19 cellular contexts compared by ENCODE assay signal in the genomic region with DNA sequence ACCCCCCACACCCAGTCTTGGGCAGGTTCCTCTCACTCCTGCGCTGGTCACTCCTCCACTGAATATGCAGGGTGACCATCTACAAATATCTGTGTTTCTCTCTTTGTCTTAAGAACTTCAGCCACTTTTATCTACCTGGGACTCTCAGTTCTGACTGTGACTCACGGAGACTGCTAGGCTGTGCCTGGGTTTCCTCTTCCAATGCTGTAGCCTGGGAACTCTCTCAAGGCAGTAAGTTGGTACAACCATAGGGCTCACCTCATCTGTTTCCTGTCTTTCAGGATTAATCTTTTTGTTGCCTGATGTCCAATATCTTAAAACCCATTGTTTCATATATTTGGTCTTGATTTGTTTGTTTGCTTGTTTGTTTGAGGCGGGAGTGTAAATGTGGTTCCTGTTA. TPM values are rescaled to one million over a fixed set of nuclear protein-coding genes. Genes with fewer than 3 reads are reported as not detected.
DNase-seq lines count a peak whose midpoint lies in the region; ATAC-seq, FAIRE-seq and TF ChIP-seq lines count a peak whose summit lies in the region.
"Had no signal": no experiment of that assay in that cellular context is flagged by ENCODE, and none has a peak within 500 bp of the region (broad histone marks: within the 10 kb centered on the region; RNA-seq: fewer than 3 reads in every experiment).

No MANE protein-coding gene starts in this region.

- ATAC-seq in HG03520 (IDR thresholded peaks at IDR 0.05; ENCODE audit: unreplicated experiment): no peak
- ATAC-seq in HG02840 (IDR thresholded peaks at IDR 0.05; ENCODE audit: low FRiP score, unreplicated experiment): no peak
- ATAC-seq: A549, HepG2 had no signal

- TF ChIP-seq CTCF in endothelial cell (IDR thresholded peaks at IDR 0.05; ENCODE audit: unreplicated experiment): no peak
- TF ChIP-seq CTCF in keratinocyte (optimal IDR thresholded peaks at IDR 0.05 in 1 of 3, IDR thresholded peaks at IDR 0.05 in 1 of 3, conservative IDR thresholded peaks at IDR 0.05 in 1 of 3; ENCODE audit: extremely low read depth in 1 of 3, insufficient read depth in 2 of 3, low read length in 3 of 3): no peak
- TF ChIP-seq CTCF in vagina (IDR thresholded peaks at IDR 0.05): no peak

- H3K36me3 ChIP-seq in keratinocyte (ENCODE audit: control insufficient read depth in 2 of 2, extremely low read depth in 1 of 2, insufficient read depth in 2 of 2, low read length in 2 of 2) (no peaks in the 10 kb centered on the region), vagina (no peaks in the 10 kb centered on the region)

- H3K9me3 ChIP-seq in keratinocyte (ENCODE audit: control insufficient read depth, low read depth, low read length): no peaks in the 10 kb centered on the region
- no peaks in the 10 kb centered on the region for H3K9me3 ChIP-seq in vagina
- H3K9me3 ChIP-seq: A549 had no signal

- H3K27me3 ChIP-seq in keratinocyte (ENCODE audit: control insufficient read depth, extremely low read depth, insufficient read depth, low read length) (no peaks in the 10 kb centered on the region), vagina (no peaks in the 10 kb centered on the region)

- peak; percentile 23 for FAIRE-seq in keratinocyte (lab: Jason Lieb, UNC)
- FAIRE-seq: A549, H54, HepG2 had no signal

- no peak for TF ChIP-seq POLR2A in vagina (IDR thresholded peaks at IDR 0.05)

- H3K4me2 ChIP-seq in keratinocyte (ENCODE audit: control insufficient read depth, extremely low read depth, insufficient read depth, low read depth, low read length): no peak overlapping the region
- H3K4me2 ChIP-seq: A549 had no signal

- DNase-seq in activated CD4-positive, alpha-beta T cell treated with anti-CD3 and anti-CD28 coated beads, Interleukin-2, amount 10 ng/mL, durations not matched to agents 24 days and 14 days: peak; percentile 25
- no peak for DNase-seq in activated CD4-positive, alpha-beta T cell treated with anti-CD3 and anti-CD28 coated beads for 1 hour
- DNase-seq in endothelial cell (ENCODE audit: low spot score) (no peak), keratinocyte (ENCODE audit: low read depth, low spot score) (no peak), vagina (ENCODE audit: extremely low spot score in 2 of 2) (no peak)
- DNase-seq: AML-193; CD4-positive, alpha-beta T cell; DMS153; DMS79 treated with DMSO at 0.1 percent for 48 hours; GF-D8; HCEC 1CT had no signal

- dilution Hi-C loops in keratinocyte (cut with MboI; ENCODE audit: extremely low pct_ligation_motif_present, low sequenced_read_pairs): no loop called here

- H3K79me2 ChIP-seq in keratinocyte (ENCODE audit: control insufficient read depth, insufficient read depth, low read length): no peaks in the 10 kb centered on the region

- intact Hi-C loops in activated CD4-positive, alpha-beta T cell treated with anti-CD3 and anti-CD28 coated beads, Interleukin-2, amount 10 ng/mL, durations not matched to agents 24 days and 14 days (cut with micrococcal nuclease): no loop called here
- intact Hi-C loops in vagina (cut with DNase I): loop anchor here (5.0 kb wide), 1 partner anchor 1183 kb away; no protein-coding TSS in a partner anchor

- no peak overlapping the region for H3K4me3 Mint-ChIP-seq in activated CD4-positive, alpha-beta T cell treated with anti-CD3 and anti-CD28 coated beads, Interleukin-2, amount 10 ng/mL, durations not matched to agents 24 days and 14 days
- H3K4me3 Mint-ChIP-seq in endothelial cell (ENCODE audit: unreplicated experiment): no peak overlapping the region
- H3K4me3 Mint-ChIP-seq: CD4-positive, alpha-beta T cell; IgD-negative memory B cell had no signal

- no peaks in the 10 kb centered on the region for H3K4me1 Mint-ChIP-seq in activated CD4-positive, alpha-beta T cell treated with anti-CD3 and anti-CD28 coated beads, Interleukin-2, amount 10 ng/mL, durations not matched to agents 24 days and 14 days
- H3K4me1 Mint-ChIP-seq in endothelial cell (ENCODE audit: unreplicated experiment): peaks cover 17% of the 10 kb centered on the region
- H3K4me1 Mint-ChIP-seq: IgD-negative memory B cell had no signal

- H3K9ac ChIP-seq in keratinocyte (ENCODE audit: control insufficient read depth, extremely low read depth, insufficient read depth, low read length): no peak overlapping the region

- no peaks in the 10 kb centered on the region for H3K9me3 Mint-ChIP-seq in activated CD4-positive, alpha-beta T cell treated with anti-CD3 and anti-CD28 coated beads, Interleukin-2, amount 10 ng/mL, durations not matched to agents 24 days and 14 days
- H3K9me3 Mint-ChIP-seq in endothelial cell (ENCODE audit: unreplicated experiment): no peaks in the 10 kb centered on the region
- H3K9me3 Mint-ChIP-seq: CD4-positive, alpha-beta T cell; IgD-negative memory B cell had no signal

- no peaks in the 10 kb centered on the region for H3K27me3 Mint-ChIP-seq in activated CD4-positive, alpha-beta T cell treated with anti-CD3 and anti-CD28 coated beads, Interleukin-2, amount 10 ng/mL, durations not matched to agents 24 days and 14 days
- peaks cover 2% of the 10 kb centered on the region for H3K27me3 Mint-ChIP-seq in endothelial cell (ENCODE audit: unreplicated experiment)
- H3K27me3 Mint-ChIP-seq: CD4-positive, alpha-beta T cell; IgD-negative memory B cell had no signal

- H3K36me3 Mint-ChIP-seq in activated CD4-positive, alpha-beta T cell treated with anti-CD3 and anti-CD28 coated beads, Interleukin-2, amount 10 ng/mL, durations not matched to agents 24 days and 14 days (ENCODE audit: low read depth): no peaks in the 10 kb centered on the region
- no peaks in the 10 kb centered on the region for H3K36me3 Mint-ChIP-seq in endothelial cell (ENCODE audit: low read depth, unreplicated experiment)

- H3K4me1 ChIP-seq in keratinocyte (ENCODE audit: control insufficient read depth, extremely low read depth, insufficient read depth, low read length): no peaks in the 10 kb centered on the region
- no peaks in the 10 kb centered on the region for H3K4me1 ChIP-seq in vagina
- H3K4me1 ChIP-seq: A549 had no signal

- H4K20me1 ChIP-seq in keratinocyte (ENCODE audit: control insufficient read depth, extremely low read depth, insufficient read depth, low read length): no peaks in the 10 kb centered on the region

- H2AFZ ChIP-seq in keratinocyte (ENCODE audit: control insufficient read depth, low read length): no peak overlapping the region

- no peak overlapping the region for H3K27ac Mint-ChIP-seq in activated CD4-positive, alpha-beta T cell treated with anti-CD3 and anti-CD28 coated beads, Interleukin-2, amount 10 ng/mL, durations not matched to agents 24 days and 14 days
- H3K27ac Mint-ChIP-seq in endothelial cell (ENCODE audit: unreplicated experiment): peak overlapping the region; percentile 51
- H3K27ac Mint-ChIP-seq: CD4-positive, alpha-beta T cell; IgD-negative memory B cell had no signal

- H3K4me3 ChIP-seq in keratinocyte (ENCODE audit: control insufficient read depth in 2 of 3, extremely low read depth in 1 of 3, insufficient read depth in 2 of 3, low read depth in 1 of 3, low read length in 3 of 3) (no peak overlapping the region), vagina (no peak overlapping the region)
- H3K4me3 ChIP-seq: A549 had no signal

- H3K27ac ChIP-seq in keratinocyte (ENCODE audit: control insufficient read depth, insufficient read depth, low read length) (no peak overlapping the region), vagina (no peak overlapping the region)
- H3K27ac ChIP-seq: 22Rv1, A549, C4-2B had no signal

- no peaks in the 10 kb centered on the region for H3K9me1 ChIP-seq in keratinocyte (ENCODE audit: control insufficient read depth, extremely low read depth, insufficient read depth, low read length)

RNA-seq across cellular contexts. Expression of gene ZNF396, which starts 47.2 kb away (rescaled TPM):
- total RNA-seq in activated CD4-positive, alpha-beta T cell treated with anti-CD3 and anti-CD28 coated beads, Interleukin-2, amount 10 ng/mL, durations not matched to agents 24 days and 14 days: 0.19 and 0.26 TPM in 2 replicates
- total RNA-seq in endothelial cell (ENCODE audit: unreplicated experiment): 0.92 TPM
- 0.20 to 0.49 TPM (median 0.33 TPM) in 3 replicates for polyA plus RNA-seq in keratinocyte
- 0.35 TPM for polyA plus RNA-seq in keratinocyte (2011; ENCODE audit: low read depth)
- polyA plus RNA-seq in keratinocyte (2011; cell fraction: cytosol; rRNA removed): 0.19 and 0.28 TPM in 2 replicates
- 0.36 TPM in 2 replicates for polyA plus RNA-seq in keratinocyte (2011; cell fraction: nucleus; rRNA removed)
- 0.18 and 0.56 TPM in 2 replicates for polyA plus RNA-seq in keratinocyte (2012; ENCODE audit: low replicate concordance)
- 0.13 TPM in 2 of 3 replicates, not detected in the other for polyA minus RNA-seq in keratinocyte
- not detected for polyA minus RNA-seq in keratinocyte (2011; cell fraction: cytosol; rRNA and poly(A)+ RNA removed)
- 0.23 and 0.32 TPM in 2 replicates for polyA minus RNA-seq in keratinocyte (2011; cell fraction: nucleus; rRNA and poly(A)+ RNA removed)
- 0.98 TPM for total RNA-seq in vagina
